ENCODE assay signal across 9 cellular contexts in the genomic region with DNA sequence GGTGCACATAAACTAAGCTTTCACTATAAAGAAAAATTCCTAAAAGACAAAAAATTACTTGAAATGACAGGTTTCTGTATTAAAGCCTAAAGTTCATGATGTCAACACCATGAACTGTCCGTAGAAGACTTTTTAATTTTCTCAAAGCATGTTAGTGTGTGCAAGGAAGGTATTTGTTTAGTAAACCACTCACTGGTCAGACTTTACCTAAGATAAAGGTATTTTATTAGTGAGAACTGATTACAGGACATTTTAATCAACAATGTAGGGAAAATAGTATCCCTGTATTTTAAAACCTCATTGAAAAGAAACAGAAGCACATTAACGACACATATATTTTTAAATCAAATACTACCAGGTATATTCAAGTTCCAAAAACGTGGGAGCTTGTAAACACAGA. TPM values are rescaled to one million over a fixed set of nuclear protein-coding genes. Genes with fewer than 3 reads are reported as not detected.
A peak's percentile ranks its signal among the peaks of the same experiment; 100 is the strongest.
DNase-seq lines count a peak whose midpoint lies in the region; ATAC-seq, FAIRE-seq and TF ChIP-seq lines count a peak whose summit lies in the region.
"Had no signal": no experiment of that assay in that cellular context is flagged by ENCODE, and none has a peak within 500 bp of the region (broad histone marks: within the 10 kb centered on the region; RNA-seq: fewer than 3 reads in every experiment).

No MANE protein-coding gene starts in this region.

- ATAC-seq in GM12878 (no peak), upper lobe of left lung (ENCODE audit: low FRiP score in 2 of 2) (no peak), GM21619 (IDR thresholded peaks at IDR 0.05; ENCODE audit: unreplicated experiment) (no peak)

- H3K27me3 ChIP-seq in GM12878 (replicated peaks in 1 of 2; ENCODE audit: control insufficient read depth in 2 of 2, insufficient read depth in 2 of 2, low read length in 1 of 2): no peaks in the 10 kb centered on the region
- H3K27me3 ChIP-seq in mesenchymal stem cell (ENCODE audit: control insufficient read depth in 1 of 2, insufficient read depth in 1 of 2, low read length in 2 of 2): no peaks in the 10 kb centered on the region
- no peaks in the 10 kb centered on the region for H3K27me3 ChIP-seq in upper lobe of left lung

- FAIRE-seq in GM12878 (lab: Jason Lieb, UNC): no peak
- no peak for FAIRE-seq in HTR-8/SVneo (lab: Jason Lieb, UNC)

- TF ChIP-seq POLR2A in GM12878 (IDR thresholded peaks at IDR 0.05; ENCODE audit: low read depth, low read length) (no peak), upper lobe of left lung (IDR thresholded peaks at IDR 0.05) (no peak)

- POLR2A ChIA-PET in GM12878 (lab: Charles Lee): interaction anchor here (0.7 kb wide), 1 partner anchor 48 kb away, joined by 3 read pairs; no protein-coding TSS in a partner anchor

- TF ChIP-seq CTCF in GM12878 (IDR thresholded peaks at IDR 0.05 in 2 of 3, conservative IDR thresholded peaks at IDR 0.05 in 1 of 3; ENCODE audit: control insufficient read depth in 2 of 3, extremely low read depth in 1 of 3, insufficient read depth in 1 of 3, low read depth in 3 of 3, low read length in 3 of 3) (no peak), upper lobe of left lung (IDR thresholded peaks at IDR 0.05) (no peak)

- H3K27me3 Mint-ChIP-seq in activated naive CD4-positive, alpha-beta T cell treated with anti-CD3 and anti-CD28 coated beads for 36 hours (ENCODE audit: low read depth): no peaks in the 10 kb centered on the region

- H3K18ac ChIP-seq in mesenchymal stem cell (ENCODE audit: low read depth in 1 of 2, low read length in 2 of 2): no peak overlapping the region

- no peak overlapping the region for H2BK120ac ChIP-seq in mesenchymal stem cell (ENCODE audit: low read depth, low read length)

- peaks cover 54% of the 10 kb centered on the region for H3K4me1 Mint-ChIP-seq in activated naive CD4-positive, alpha-beta T cell treated with anti-CD3 and anti-CD28 coated beads for 36 hours (ENCODE audit: low read depth)

- peak overlapping the region; percentile 95 for H3K27ac Mint-ChIP-seq in activated naive CD4-positive, alpha-beta T cell treated with anti-CD3 and anti-CD28 coated beads for 36 hours

- no peak for DNase-seq in activated naive CD4-positive, alpha-beta T cell treated with anti-CD3 and anti-CD28 coated beads for 36 hours
- no peak for DNase-seq in activated naive CD4-positive, alpha-beta T cell treated with anti-CD3 and anti-CD28 coated beads, Interleukin-2, amount 50 U/mL, for 16 hours
- no peak for DNase-seq in GM12878 (ENCODE audit: low read depth, low spot score)
- DNase-seq in mesenchymal stem cell: no peak
- DNase-seq in upper lobe of left lung: no peak
- DNase-seq in HTR-8/SVneo (ENCODE audit: insufficient read length, low spot score): no peak
- DNase-seq in activated CD4-positive, alpha-beta T cell treated with anti-CD3 and anti-CD28 coated beads for 1 hour: no peak
- DNase-seq: SW 1271 had no signal

- H2BK5ac ChIP-seq in mesenchymal stem cell (ENCODE audit: low read depth, low read length, poor library complexity, severe bottlenecking): no peak overlapping the region

- H3K79me2 ChIP-seq in GM12878 (ENCODE audit: control insufficient read depth, insufficient read depth, low read length): peaks cover 79% of the 10 kb centered on the region

- SMC1A ChIA-PET in GM12878 (lab: Charles Lee; ENCODE audit: uncharacterized antibody, unreplicated experiment): interaction anchor here (1.1 to 7.4 kb wide), 13 partner anchors 14 to 180 kb away, joined by 3 to 91 read pairs (median 13); no protein-coding TSS in a partner anchor

- H2AFZ ChIP-seq in GM12878 (ENCODE audit: control insufficient read depth, low read depth, low read length): no peak overlapping the region
- H2AFZ ChIP-seq in mesenchymal stem cell (ENCODE audit: low read depth, low read length): no peak overlapping the region

- H3K9me3 Mint-ChIP-seq in activated naive CD4-positive, alpha-beta T cell treated with anti-CD3 and anti-CD28 coated beads for 36 hours: peaks cover 2% of the 10 kb centered on the region

- 3% methylated on average over 3 of the region's 3 CpGs for whole genome bisulfite sequencing in GM12878 (ENCODE audit: insufficient coverage, insufficient replicate concordance, low lambda C conversion rate, missing lambda C conversion rate)
- 25% methylated on average over 2 of the region's 3 CpGs for WGBS in mesenchymal stem cell
- 5% methylated on average over 3 of the region's 3 CpGs for WGBS in upper lobe of left lung, 2 donors

- H3K9ac ChIP-seq in GM12878 (ENCODE audit: control insufficient read depth, insufficient read depth, low read length): peak overlapping the region; percentile 70
- H3K9ac ChIP-seq in mesenchymal stem cell (ENCODE audit: low read length): peak overlapping the region; percentile 95

- H3K4me3 ChIP-seq in GM12878: peak overlapping the region; percentile 95
- H3K4me3 ChIP-seq in mesenchymal stem cell (ENCODE audit: insufficient read depth in 1 of 2, low read depth in 1 of 2, low read length in 2 of 2): peak overlapping the region in 1 of 2 experiments; percentile 97
- H3K4me3 ChIP-seq in upper lobe of left lung: peak overlapping the region; percentile 9 to 83 (median 80)

- no peak for TF ChIP-seq EP300 in GM12878 (IDR thresholded peaks at IDR 0.05; ENCODE audit: borderline replicate concordance in 1 of 2, control insufficient read depth in 1 of 2, low read depth in 2 of 2, low read length in 2 of 2)
- no peak for TF ChIP-seq EP300 in upper lobe of left lung (IDR thresholded peaks at IDR 0.05)

- H4K91ac ChIP-seq in mesenchymal stem cell (ENCODE audit: low read length): no peak overlapping the region

- H4K8ac ChIP-seq in mesenchymal stem cell (ENCODE audit: low read length): no peak overlapping the region

- H2BK15ac ChIP-seq in mesenchymal stem cell (ENCODE audit: low read depth, poor library complexity, severe bottlenecking): no peak overlapping the region

- H3K4ac ChIP-seq in mesenchymal stem cell (ENCODE audit: low read depth in 1 of 2, low read length in 2 of 2): no peak overlapping the region

- no TSS peak for BruUV-seq in GM12878 (replicated peaks; lab: Mats Ljungman, UMichigan)

- H3K79me1 ChIP-seq in mesenchymal stem cell (replicated peaks; ENCODE audit: low read length, poor library complexity, severe bottlenecking): no peaks in the 10 kb centered on the region

- H3K27ac ChIP-seq in GM12878 (ENCODE audit: control insufficient read depth, insufficient read depth) (peak overlapping the region; percentile 80), mesenchymal stem cell (ENCODE audit: low read length, poor library complexity, severe bottlenecking) (no peak overlapping the region), upper lobe of left lung (peak overlapping the region; percentile 98 to 100 (median 98))

- H3K23ac ChIP-seq in mesenchymal stem cell (ENCODE audit: low read length in 2 of 2): no peak overlapping the region

- in situ Hi-C loops in GM12878 (cut with MboI): no loop called here

- H4K20me1 ChIP-seq in GM12878 (ENCODE audit: control insufficient read depth, insufficient read depth): no peaks in the 10 kb centered on the region

- peaks cover 5% of the 10 kb centered on the region for H3K9me3 ChIP-seq in GM12878 (replicated peaks; ENCODE audit: control insufficient read depth, insufficient read depth, low read length)
- no peaks in the 10 kb centered on the region for H3K9me3 ChIP-seq in mesenchymal stem cell (ENCODE audit: control insufficient read depth, low read length)
- H3K9me3 ChIP-seq in upper lobe of left lung: no peaks in the 10 kb centered on the region

- peaks cover 14% of the 10 kb centered on the region for H3K36me3 Mint-ChIP-seq in activated naive CD4-positive, alpha-beta T cell treated with anti-CD3 and anti-CD28 coated beads for 36 hours (ENCODE audit: low read depth)

- H2AK5ac ChIP-seq in mesenchymal stem cell (ENCODE audit: low read length, severe bottlenecking): no peak overlapping the region

- H3K36me3 ChIP-seq in GM12878 (ENCODE audit: control insufficient read depth in 2 of 2, insufficient read depth in 2 of 2, low read length in 1 of 2) (no peaks in the 10 kb centered on the region; a peak in 1 of 4 replicates), mesenchymal stem cell (ENCODE audit: control insufficient read depth in 1 of 2, insufficient read depth in 2 of 2, low read depth in 1 of 2, low read length in 2 of 2) (no peaks in the 10 kb centered on the region), upper lobe of left lung (no peaks in the 10 kb centered on the region)

- peaks cover 15% of the 10 kb centered on the region for H3K4me1 ChIP-seq in GM12878 (ENCODE audit: control insufficient read depth, insufficient read depth, low read length)
- peaks cover 4% of the 10 kb centered on the region for H3K4me1 ChIP-seq in mesenchymal stem cell (ENCODE audit: control insufficient read depth, insufficient read depth, low read depth, low read length)
- peaks cover 36 to 61% (median 47%) of the 10 kb centered on the region in 4 donors for H3K4me1 ChIP-seq in upper lobe of left lung

- peak overlapping the region; percentile 80 for H3K4me2 ChIP-seq in GM12878 (ENCODE audit: control insufficient read depth, insufficient read depth)
- no peak overlapping the region for H3K4me2 ChIP-seq in mesenchymal stem cell (ENCODE audit: low read length, poor library complexity, severe bottlenecking)

- H2BK12ac ChIP-seq in mesenchymal stem cell (ENCODE audit: low read length in 2 of 2): no peak overlapping the region

- CTCF ChIA-PET in activated naive CD4-positive, alpha-beta T cell treated with anti-CD3 and anti-CD28 coated beads for 36 hours (lab: Charles Lee): interaction anchor here (0.6 to 6.9 kb wide), 5 partner anchors 12 to 128 kb away, joined by 3 to 47 read pairs (median 9); no protein-coding TSS in a partner anchor
- CTCF ChIA-PET in GM12878 (lab: Yijun Ruan, JAX): interaction anchor here (0.6 to 5.9 kb wide), 7 partner anchors 15 to 180 kb away, joined by 3 to 76 read pairs (median 33); no protein-coding TSS in a partner anchor

- intact Hi-C loops in activated naive CD4-positive, alpha-beta T cell treated with anti-CD3 and anti-CD28 coated beads for 36 hours (cut with micrococcal nuclease): loop anchor here (1.0 to 5.0 kb wide), 5 partner anchors 10 to 971 kb away; a partner anchor contains a TSS
- intact Hi-C loops in GM12878 (cut with micrococcal nuclease; ENCODE audit: unreplicated experiment): no loop called here

- TF ChIP-seq RAD21 in GM12878 (IDR thresholded peaks at IDR 0.05; ENCODE audit: insufficient read depth, low read depth, low read length): no peak

- H3K14ac ChIP-seq in mesenchymal stem cell (ENCODE audit: low read length in 2 of 2): no peak overlapping the region

- RAD21 ChIA-PET in GM12878 (lab: Charles Lee; ENCODE audit: unreplicated experiment): interaction anchor here (0.5 to 5.1 kb wide), 8 partner anchors 15 to 235 kb away, joined by 3 to 64 read pairs (median 6); no protein-coding TSS in a partner anchor

- peak overlapping the region; percentile 95 for H3K4me3 Mint-ChIP-seq in activated naive CD4-positive, alpha-beta T cell treated with anti-CD3 and anti-CD28 coated beads for 36 hours

RNA-seq across cellular contexts. Expression of a gene that starts 2.9 kb away (rescaled TPM):
- 10 to 100 TPM; 38.6 to 42.3 TPM for total RNA-seq in activated naive CD4-positive, alpha-beta T cell treated with anti-CD3 and anti-CD28 coated beads for 36 hours
- total RNA-seq in GM12878 (2013; cell fraction: nucleolus; rRNA removed): 532 and 561 TPM in 2 replicates
- total RNA-seq in GM12878 (2014; rRNA removed) (78.9 and 86.8 TPM in 2 replicates), GM12878 (2014; rRNA removed; fragmentation: Illumina TruSeq; extraction: Trizol) (69.1 and 70.3 TPM in 2 replicates), GM12878 (2021) (41.0 and 46.5 TPM in 2 replicates), upper lobe of left lung (100 to 1,000 TPM; 144 to 294 (median 198) TPM)
- polyA plus RNA-seq in GM12878 (2011; ENCODE audit: low read depth): 18.2 TPM
- polyA plus RNA-seq in GM12878 (2011; rRNA removed) (150 and 163 TPM in 2 replicates), GM12878 (2014; fragmentation: Illumina TruSeq; extraction: Trizol) (70.1 and 95.0 TPM in 2 replicates), GM12878 (2014; fragmentation: Nextera tagmentation; extraction: Ambion mirVana) (10 to 100 TPM in 1 of 2 experiments, 1 to 10 TPM in 1; 4.3 to 10.4 TPM), GM12878 (2014; rRNA removed) (37.2 and 43.1 TPM in 2 replicates), GM12878 (2016; fragmentation: Nextera tagmentation; extraction: Ambion mirVana) (10 to 100 TPM; 12.8 to 15.0 TPM)
- 68.3 and 91.4 TPM in 2 replicates for polyA plus RNA-seq in GM12878 (2011; cell fraction: cytosol; rRNA removed)
- polyA plus RNA-seq in GM12878 (2011; cell fraction: nucleus; rRNA removed): 115 and 124 TPM in 2 replicates
- 27.2 and 31.0 TPM in 2 replicates for polyA plus RNA-seq in GM12878 (2012)
- polyA minus RNA-seq in GM12878 (2011; rRNA and poly(A)+ RNA removed): 254 and 304 TPM in 2 replicates
- 78.4 and 84.7 TPM in 2 replicates for polyA minus RNA-seq in GM12878 (2011; cell fraction: cytosol; rRNA and poly(A)+ RNA removed)
- 156 and 277 TPM in 2 replicates for polyA minus RNA-seq in GM12878 (2011; cell fraction: nucleus; rRNA and poly(A)+ RNA removed)
- polyA plus RNA-seq in mesenchymal stem cell (2013, experiment 1 of 2): 136 TPM
- 139 TPM for polyA plus RNA-seq in mesenchymal stem cell (2013, experiment 2 of 2)
